8 cellular contexts compared by ENCODE assay signal in genomic region chr17:7843536-7844291, GRCh38.
A peak's percentile ranks its signal among the peaks of the same experiment; 100 is the strongest.
DNase-seq lines count a peak whose midpoint lies in the region; ATAC-seq and TF ChIP-seq lines count a peak whose summit lies in the region.

No MANE protein-coding gene starts in this region.

- DNase-seq in GM12865 (ENCODE audit: low read depth) (peak; percentile 96), NCI-H510A (lab: John Stamatoyannopoulos, UW) (peak; percentile 88), choroid plexus epithelial cell (ENCODE audit: low read depth) (peak; percentile 94), kidney tubule cell (ENCODE audit: low spot score) (peak; percentile 88)
- peak; percentile 93 for DNase-seq in activated CD4-positive, alpha-beta T cell treated with anti-CD3 and anti-CD28 coated beads for 48 hours
- DNase-seq in stimulated activated CD4-positive, alpha-beta T cell treated with anti-CD3 and anti-CD28 coated beads, Interleukin-15, amount 100 ng/mL, for 48 hours (ENCODE audit: low read depth in 2 of 2), result peak; percentile 78 to 86

- H3K4me3 ChIP-seq in GM12865 (ENCODE audit: low read depth, low read length), result peak overlapping the region; percentile 89
- peak overlapping the region; percentile 81 for H3K4me3 ChIP-seq in choroid plexus epithelial cell (ENCODE audit: low read depth, low read length)

- TF ChIP-seq CTCF in GM12865 (IDR thresholded peaks at IDR 0.05; ENCODE audit: insufficient read depth, low read depth, low read length, missing control alignments), result no peak
- TF ChIP-seq CTCF in choroid plexus epithelial cell (conservative IDR thresholded peaks at IDR 0.05; ENCODE audit: low read depth, low read length), result no peak

- ATAC-seq in HG03095 (IDR thresholded peaks at IDR 0.05; ENCODE audit: unreplicated experiment) (peak; percentile 23), HG03025 (IDR thresholded peaks at IDR 0.05; ENCODE audit: low FRiP score, unreplicated experiment) (no peak)
